In the genomic region with DNA sequence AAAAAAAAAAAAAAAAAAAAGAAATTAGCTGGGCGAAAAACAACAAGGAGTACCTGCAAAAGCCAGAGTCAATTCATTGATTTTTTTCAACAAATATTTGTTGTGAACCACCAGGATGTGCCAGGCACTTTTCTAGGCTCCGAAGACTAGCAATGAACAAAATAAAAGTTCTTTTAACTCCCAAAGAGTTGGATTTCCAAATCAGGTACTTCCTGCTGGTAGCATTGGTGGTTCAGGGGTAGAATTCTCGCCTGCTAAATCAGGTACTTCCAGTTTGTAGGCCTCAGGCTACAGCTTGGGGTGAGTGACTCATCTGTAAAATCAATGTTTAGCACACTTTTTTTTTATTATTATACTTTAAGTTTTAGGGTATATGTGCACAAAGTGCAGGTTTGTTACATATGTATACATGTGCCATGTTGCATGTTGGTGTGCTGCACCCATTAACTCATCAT, we compare ENCODE assay signal across 16 cellular contexts. TPM values are rescaled to one million over a fixed set of nuclear protein-coding genes. Genes with fewer than 3 reads are reported as not detected.
DNase-seq lines count a peak whose midpoint lies in the region; ATAC-seq and TF ChIP-seq lines count a peak whose summit lies in the region.
"Had no signal": no experiment of that assay in that cellular context is flagged by ENCODE, and none has a peak within 500 bp of the region (broad histone marks: within the 10 kb centered on the region; RNA-seq: fewer than 3 reads in every experiment).

No MANE protein-coding gene starts in this region.

- H2AFZ ChIP-seq in GM23248 (no peak overlapping the region), MM.1S (ENCODE audit: low read length) (no peak overlapping the region)

- peaks cover 69% of the 10 kb centered on the region for H3K36me3 Mint-ChIP-seq in stimulated activated effector memory CD8-positive, alpha-beta T cell treated with anti-CD3 and anti-CD28 coated beads, Interleukin-12 subunit alpha, Interleukin-12 subunit beta, amount 100 ng/mL, for 72 hours

- peaks cover 16% of the 10 kb centered on the region; the same call in 1 of the 2 replicates for H3K36me3 ChIP-seq in GM23248 (ENCODE audit: low read depth)
- H3K36me3 ChIP-seq in MM.1S (replicated peaks; ENCODE audit: insufficient read depth, low read length): peaks cover 1% of the 10 kb centered on the region; the same call in 1 of the 2 replicates
- H3K36me3 ChIP-seq in mesendoderm (ENCODE audit: control insufficient read depth, insufficient read depth, low read length): no peaks in the 10 kb centered on the region

- H2BK120ac ChIP-seq in mesendoderm (ENCODE audit: low read depth, low read length): no peak overlapping the region

- H4K8ac ChIP-seq in mesendoderm (ENCODE audit: low read depth, low read length): no peak overlapping the region

- no peaks in the 10 kb centered on the region for H3K9me3 Mint-ChIP-seq in stimulated activated effector memory CD8-positive, alpha-beta T cell treated with anti-CD3 and anti-CD28 coated beads, Interleukin-12 subunit alpha, Interleukin-12 subunit beta, amount 100 ng/mL, for 72 hours
- H3K9me3 Mint-ChIP-seq: activated T-cell treated with anti-CD3 and anti-CD28 coated beads, Interleukin-2, amount 50 U/mL, for 72 hours had no signal

- peaks cover 8% of the 10 kb centered on the region; the same call in 1 of the 2 replicates for H3F3A ChIP-seq in GM23248 (ENCODE audit: insufficient read depth)
- H3F3A ChIP-seq in MM.1S (ENCODE audit: insufficient read depth, low read length): peaks cover 32% of the 10 kb centered on the region

- H3K4me3 ChIP-seq in GM23248 (no peak overlapping the region), MM.1S (ENCODE audit: low read length) (no peak overlapping the region), mesendoderm (ENCODE audit: low read length) (no peak overlapping the region)
- H3K4me3 ChIP-seq: BLaER1 treated with 17β-estradiol and CSF1 and Interleukin-3, amounts not matched to agents 10 nM and 100 nM; spleen; stomach had no signal

- H3K79me2 ChIP-seq in GM23248 (ENCODE audit: insufficient read depth): peaks cover 36% of the 10 kb centered on the region
- peaks cover 89% of the 10 kb centered on the region for H3K79me2 ChIP-seq in MM.1S (ENCODE audit: low read length)
- H3K79me2 ChIP-seq in mesendoderm (ENCODE audit: control insufficient read depth, insufficient read depth, low read length): peaks cover 2% of the 10 kb centered on the region

- no peak overlapping the region for H3K18ac ChIP-seq in mesendoderm (ENCODE audit: low read length)

- H3K4me3 Mint-ChIP-seq in stimulated activated effector memory CD8-positive, alpha-beta T cell treated with anti-CD3 and anti-CD28 coated beads, Interleukin-12 subunit alpha, Interleukin-12 subunit beta, amount 100 ng/mL, for 72 hours: no peak overlapping the region

- no peaks in the 10 kb centered on the region for H3K9me2 ChIP-seq in GM23248 (ENCODE audit: insufficient read depth)
- H3K9me2 ChIP-seq in MM.1S (replicated peaks; ENCODE audit: insufficient read depth, low read length): no peaks in the 10 kb centered on the region

- peaks cover 1% of the 10 kb centered on the region for H3K79me1 ChIP-seq in mesendoderm (ENCODE audit: low read length)

- peaks cover 34% of the 10 kb centered on the region for H3K4me1 Mint-ChIP-seq in stimulated activated effector memory CD8-positive, alpha-beta T cell treated with anti-CD3 and anti-CD28 coated beads, Interleukin-12 subunit alpha, Interleukin-12 subunit beta, amount 100 ng/mL, for 72 hours

- H2AK5ac ChIP-seq in mesendoderm (ENCODE audit: low read length): no peak overlapping the region

- DNase-seq in GM23248 (peak; percentile 39), MM.1S (peak; percentile 26), T47D (ENCODE audit: low read depth in 1 of 2, low spot score in 1 of 2) (peak; percentile 22 to 86), mesendoderm (peak; percentile 76)
- DNase-seq in stimulated activated effector memory CD8-positive, alpha-beta T cell treated with anti-CD3 and anti-CD28 coated beads, Interleukin-12 subunit alpha, Interleukin-12 subunit beta, amount 100 ng/mL, for 72 hours (ENCODE audit: low spot score in 2 of 2): no peak
- DNase-seq: activated CD4-positive, alpha-beta T cell treated with anti-CD3 and anti-CD28 coated beads for 4 hours; activated T-cell treated with anti-CD3 and anti-CD28 coated beads, Interleukin-2, amount 50 U/mL, for 72 hours; amygdala; H7; NCI-H146; NCI-H524 treated with DMSO at 0.1 percent for 48 hours; spleen; stomach had no signal

- no peak overlapping the region for H3K4ac ChIP-seq in mesendoderm (ENCODE audit: low read depth, low read length)

- no peak overlapping the region for H3K27ac Mint-ChIP-seq in stimulated activated effector memory CD8-positive, alpha-beta T cell treated with anti-CD3 and anti-CD28 coated beads, Interleukin-12 subunit alpha, Interleukin-12 subunit beta, amount 100 ng/mL, for 72 hours

- H3K23ac ChIP-seq in mesendoderm (ENCODE audit: low read length): no peak overlapping the region

- no peak overlapping the region for H4K5ac ChIP-seq in mesendoderm (ENCODE audit: low read length)

- H3K4me1 ChIP-seq in GM23248 (ENCODE audit: insufficient read depth) (0 out of 2 replicates have a peak, but pooled peaks cover 4% of the 10 kb centered on the region), MM.1S (ENCODE audit: low read length) (peaks cover 40% of the 10 kb centered on the region), mesendoderm (ENCODE audit: control insufficient read depth, low read depth, low read length) (no peaks in the 10 kb centered on the region)

- H3K9me3 ChIP-seq in GM23248 (ENCODE audit: low read depth) (no peaks in the 10 kb centered on the region), MM.1S (replicated peaks; ENCODE audit: insufficient read depth, low read length) (no peaks in the 10 kb centered on the region)
- H3K9me3 ChIP-seq: BLaER1 treated with 17β-estradiol and CSF1 and Interleukin-3, amounts not matched to agents 10 nM and 100 nM; spleen; stomach had no signal

- H3K9ac ChIP-seq in GM23248: no peak overlapping the region
- H3K9ac ChIP-seq in MM.1S (ENCODE audit: low read length): no peak overlapping the region
- H3K9ac ChIP-seq in mesendoderm (ENCODE audit: low read length): no peak overlapping the region
- H3K9ac ChIP-seq: BLaER1 treated with 17β-estradiol and CSF1 and Interleukin-3, amounts not matched to agents 10 nM and 100 nM had no signal

- no peak for TF ChIP-seq CTCF in MM.1S (IDR thresholded peaks at IDR 0.05; ENCODE audit: low read length)

- no peak overlapping the region for H2BK5ac ChIP-seq in mesendoderm (ENCODE audit: low read length)

- WGBS in GM23248 (ENCODE audit: low coverage in 1 of 2, low lambda C conversion rate in 2 of 2, missing lambda C conversion rate in 2 of 2), 2 experiments: 48 to 66% methylated on average over 3 of the region's 3 CpGs
- WGBS in mesendoderm (ENCODE audit: extremely low coverage, insufficient coverage, low lambda C conversion rate): no CpG with 5 or more reads among the region's 3 CpGs

- H2BK15ac ChIP-seq in mesendoderm (replicated peaks; ENCODE audit: low read depth): no peak overlapping the region

- in situ Hi-C loops in GM23248 (cut with MboI) (no loop called here), T47D (cut with HindIII; ENCODE audit: low pct_unique_long_range_greater_than_20kb, low sequenced_read_pairs) (no loop called here)

- H3K4me2 ChIP-seq in GM23248 (ENCODE audit: unreplicated experiment) (no peak overlapping the region), MM.1S (ENCODE audit: low read depth, low read length) (no peak overlapping the region), mesendoderm (ENCODE audit: low read length) (no peak overlapping the region)
- H3K4me2 ChIP-seq: BLaER1 treated with 17β-estradiol and CSF1 and Interleukin-3, amounts not matched to agents 10 nM and 100 nM had no signal

- H4K20me1 ChIP-seq in GM23248 (ENCODE audit: insufficient read depth) (no peaks in the 10 kb centered on the region), MM.1S (ENCODE audit: insufficient read depth, low read length) (peaks cover 11% of the 10 kb centered on the region)

- H3K27ac ChIP-seq in GM23248 (no peak overlapping the region), MM.1S (ENCODE audit: low read length) (no peak overlapping the region), mesendoderm (ENCODE audit: low read depth, low read length) (no peak overlapping the region)
- H3K27ac ChIP-seq: BLaER1 treated with 17β-estradiol and CSF1 and Interleukin-3, amounts not matched to agents 10 nM and 100 nM had no signal

- ATAC-seq in stimulated activated effector memory CD8-positive, alpha-beta T cell treated with anti-CD3 and anti-CD28 coated beads, Interleukin-12 subunit alpha, Interleukin-12 subunit beta, amount 100 ng/mL, for 72 hours: no peak
- ATAC-seq in HG03571 (IDR thresholded peaks at IDR 0.05; ENCODE audit: unreplicated experiment): no peak
- ATAC-seq in HG02981 (IDR thresholded peaks at IDR 0.05; ENCODE audit: unreplicated experiment): no peak

- H3K27me3 ChIP-seq in GM23248 (replicated peaks; ENCODE audit: insufficient read depth): no peaks in the 10 kb centered on the region
- H3K27me3 ChIP-seq in MM.1S (replicated peaks; ENCODE audit: insufficient read depth, low read length): no peaks in the 10 kb centered on the region
- H3K27me3 ChIP-seq in mesendoderm (ENCODE audit: insufficient read depth, low read length, poor library complexity): no peaks in the 10 kb centered on the region
- H3K27me3 ChIP-seq: BLaER1 treated with 17β-estradiol and CSF1 and Interleukin-3, amounts not matched to agents 10 nM and 100 nM; spleen; stomach had no signal

- no peak overlapping the region for H3K56ac ChIP-seq in mesendoderm (ENCODE audit: low read length)

RNA-seq across cellular contexts. Expression of a gene that starts 10.9 kb away (rescaled TPM):
- 105 and 117 TPM in 2 replicates for total RNA-seq in GM23248 (2014; rRNA removed; shearing (Covaris generic))
- polyA plus RNA-seq in GM23248 (2016; fragmentation: Nextera tagmentation; extraction: Ambion mirVana): 103 and 110 TPM in 2 replicates
- 164 TPM for polyA plus RNA-seq in mesendoderm (2013, experiment 1 of 2)
- 166 TPM for polyA plus RNA-seq in mesendoderm (2013, experiment 2 of 2)

RNA-seq across cellular contexts. Expression of a gene that starts 52.1 kb away (rescaled TPM):
- 153 and 163 TPM in 2 replicates for total RNA-seq in GM23248 (2014; rRNA removed; shearing (Covaris generic))
- polyA plus RNA-seq in GM23248 (2016; fragmentation: Nextera tagmentation; extraction: Ambion mirVana): 181 and 186 TPM in 2 replicates
- polyA plus RNA-seq in mesendoderm (2013, experiment 1 of 2): 69.5 TPM
- polyA plus RNA-seq in mesendoderm (2013, experiment 2 of 2): 69.3 TPM

Comparison
In these comparisons a context has a peak if more than half of its experiments do, and no peak if none do; other contexts are left out.
1. DNase-seq: peak in GM23248 (single experiment), MM.1S (single experiment), T47D (2 of 2) and mesendoderm (single experiment); none in stimulated activated effector memory CD8-positive, alpha-beta T cell treated with anti-CD3 and anti-CD28 coated beads, Interleukin-12 subunit alpha, Interleukin-12 subunit beta, amount 100 ng/mL, for 72 hours (0 of 2).